In the genomic region with DNA sequence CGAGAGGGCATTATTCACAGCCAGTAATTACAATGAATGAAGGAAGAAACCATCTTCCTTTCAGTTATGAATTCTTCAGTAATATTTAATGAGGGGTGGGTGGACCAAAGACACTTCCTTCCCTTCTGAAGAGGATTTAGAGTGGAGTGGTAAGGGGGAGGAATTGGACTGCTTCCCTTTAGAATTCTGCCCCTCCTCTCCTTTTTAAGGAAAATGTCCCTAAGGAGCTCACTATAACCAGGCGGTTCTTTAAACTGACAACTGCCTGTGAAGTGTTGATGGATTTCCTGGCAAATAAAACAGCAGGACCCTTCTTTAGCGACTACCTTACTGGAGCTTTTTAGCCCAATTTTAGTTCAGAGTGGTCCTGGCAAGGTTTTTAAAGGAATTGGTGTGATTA, we compare ENCODE assay signal across 8 cellular contexts.
A peak's percentile ranks its signal among the peaks of the same experiment; 100 is the strongest.
DNase-seq lines count a peak whose midpoint lies in the region; ATAC-seq and TF ChIP-seq lines count a peak whose summit lies in the region.
"Had no signal": no experiment of that assay in that cellular context is flagged by ENCODE, and none has a peak within 500 bp of the region (broad histone marks: within the 10 kb centered on the region; RNA-seq: fewer than 3 reads in every experiment).

No MANE protein-coding gene starts in this region.

- no peak overlapping the region for H3K18ac ChIP-seq in H9 (ENCODE audit: insufficient read length, low read depth, low read length)

- H3K36me3 Mint-ChIP-seq in H9 (ENCODE audit: insufficient read depth in 1 of 3, low read depth in 3 of 3), result peaks cover 0 to 1% (median 0%) of the 10 kb centered on the region in 3 experiments; a peak in 1 of 7 replicates
- H3K36me3 Mint-ChIP-seq in effector memory CD8-positive, alpha-beta T cell (ENCODE audit: insufficient read depth), result peaks cover 9% of the 10 kb centered on the region

- H4K5ac ChIP-seq in H9 (ENCODE audit: insufficient read length, low read depth, low read length), result no peak overlapping the region

- H3K27ac Mint-ChIP-seq in H9, result peak overlapping the region; percentile 87 to 99 (median 97); a peak in 4 of 7 replicates
- H3K27ac Mint-ChIP-seq in effector memory CD8-positive, alpha-beta T cell, result peak overlapping the region; percentile 90 to 93

- peaks cover 7% of the 10 kb centered on the region; the same call in 1 of the 2 replicates for H3K4me1 ChIP-seq in H9 (ENCODE audit: insufficient read depth, low read length)
- H3K4me1 ChIP-seq in prostate gland (replicated peaks), result peaks cover 9% of the 10 kb centered on the region

- no peak overlapping the region for H3K56ac ChIP-seq in H9 (ENCODE audit: insufficient read length, low read depth, low read length)

- H2BK5ac ChIP-seq in H9 (ENCODE audit: insufficient read length, low read length), result no peak overlapping the region

- H3K23ac ChIP-seq in H9 (ENCODE audit: insufficient read length, low read depth, low read length), result no peak overlapping the region

- no peak overlapping the region for H3K9ac ChIP-seq in H9 (ENCODE audit: extremely low read depth, insufficient read length, low read length)

- H2AFZ ChIP-seq in H9 (ENCODE audit: low read length), result no peak overlapping the region

- no peak overlapping the region for H2BK120ac ChIP-seq in H9 (ENCODE audit: low read depth, low read length, poor library complexity, severe bottlenecking)

- H3K4me3 Mint-ChIP-seq in H9, result peak overlapping the region in 1 of 2 experiments; percentile 84; a peak in 1 of 5 replicates
- H3K4me3 Mint-ChIP-seq in effector memory CD8-positive, alpha-beta T cell, result peak overlapping the region; percentile 82 to 86

- H3K23me2 ChIP-seq in H9 (ENCODE audit: insufficient read length, low read depth, low read length, poor library complexity, severe bottlenecking), result no peaks in the 10 kb centered on the region

- H3K4me3 ChIP-seq in prostate gland, result no peak overlapping the region

- H3K9me3 Mint-ChIP-seq in H9, result no peaks in the 10 kb centered on the region
- H3K9me3 Mint-ChIP-seq in effector memory CD8-positive, alpha-beta T cell, result no peaks in the 10 kb centered on the region

- no peaks in the 10 kb centered on the region for H3K36me3 ChIP-seq in prostate gland

- H3K4me1 Mint-ChIP-seq in H9, result peaks cover 51 to 55% of the 10 kb centered on the region in 2 experiments
- peaks cover 36 to 58% of the 10 kb centered on the region in 2 donors for H3K4me1 Mint-ChIP-seq in effector memory CD8-positive, alpha-beta T cell (ENCODE audit: low read depth in 2 of 2)

- H3K79me1 ChIP-seq in H9 (ENCODE audit: insufficient read depth, low read depth, low read length, poor library complexity, severe bottlenecking), result no peaks in the 10 kb centered on the region

- H3K27ac ChIP-seq in H9 (ENCODE audit: insufficient read length, low read depth, low read length) (peak overlapping the region; percentile 50), prostate gland (peak overlapping the region; percentile 7 to 13)

- no peaks in the 10 kb centered on the region for H4K20me1 ChIP-seq in H9 (ENCODE audit: control insufficient read depth, insufficient read depth, insufficient read length)

- no peak overlapping the region for H4K91ac ChIP-seq in H9 (ENCODE audit: insufficient read length, low read depth, low read length)

- H3K4ac ChIP-seq in H9 (ENCODE audit: low read depth, low read length), result no peak overlapping the region

- H3K27me3 ChIP-seq in H9 (ENCODE audit: insufficient read depth, low read length) (no peaks in the 10 kb centered on the region), prostate gland (replicated peaks; ENCODE audit: insufficient read depth) (no peaks in the 10 kb centered on the region)

- H2BK15ac ChIP-seq in H9 (ENCODE audit: low read depth, low read length), result no peak overlapping the region

- no peak for TF ChIP-seq POLR2A in prostate gland (IDR thresholded peaks at IDR 0.05)

- no peak for ATAC-seq in effector memory CD8-positive, alpha-beta T cell (replicated peaks)
- no peak for ATAC-seq in HG02759 (IDR thresholded peaks at IDR 0.05; ENCODE audit: unreplicated experiment)

- no peak overlapping the region for H2BK20ac ChIP-seq in H9 (ENCODE audit: low read depth, low read length, poor library complexity, severe bottlenecking)

- no peaks in the 10 kb centered on the region; the same call in 1 of the 2 replicates for H3K79me2 ChIP-seq in H9 (ENCODE audit: insufficient read depth, low read length)

- no peak overlapping the region for H4K8ac ChIP-seq in H9 (replicated peaks; ENCODE audit: insufficient read length, low read depth, low read length)

- no peak overlapping the region for H3K14ac ChIP-seq in H9 (ENCODE audit: insufficient read depth, low read length)

- intact Hi-C loops in prostate gland (cut with DNase I), result no loop called here

- H3T11ph ChIP-seq in H9 (ENCODE audit: low read length), result no peak overlapping the region

- no peak for TF ChIP-seq CTCF in H9 (conservative IDR thresholded peaks at IDR 0.05)
- TF ChIP-seq CTCF in prostate gland (IDR thresholded peaks at IDR 0.05), result no peak

- H3K27me3 Mint-ChIP-seq in H9 (ENCODE audit: low read depth), result no peaks in the 10 kb centered on the region
- no peaks in the 10 kb centered on the region for H3K27me3 Mint-ChIP-seq in effector memory CD8-positive, alpha-beta T cell

- peak overlapping the region; percentile 35 for H3K4me2 ChIP-seq in H9 (ENCODE audit: insufficient read depth, insufficient read length, low read length)

- H3K9me3 ChIP-seq in H9 (ENCODE audit: control insufficient read depth, low read depth, low read length), result no peaks in the 10 kb centered on the region
- no peaks in the 10 kb centered on the region for H3K9me3 ChIP-seq in prostate gland

- H2BK12ac ChIP-seq in H9 (ENCODE audit: insufficient read length, low read depth, low read length), result no peak overlapping the region

- DNase-seq in H9 (no peak), NCI-H2227 (lab: John Stamatoyannopoulos, UW; ENCODE audit: unreplicated experiment) (peak; percentile 31), prostate gland (ENCODE audit: low spot score) (no peak), DMS153 treated with DMSO at 0.1 percent for 48 hours (lab: John Stamatoyannopoulos, UW; ENCODE audit: unreplicated experiment) (no peak), dedifferentiated amniotic fluid mesenchymal stem cell (ENCODE audit: extremely low spot score) (no peak)
- no peak for DNase-seq in effector memory CD8-positive, alpha-beta T cell
- DNase-seq: posterior cingulate gyrus had no signal

- no peak overlapping the region for H2AK5ac ChIP-seq in H9 (ENCODE audit: insufficient read length, low read length)

- no CpG with 5 or more reads among the region's 3 CpGs for WGBS in H9 (ENCODE audit: extremely low coverage, insufficient read length, low lambda C conversion rate)
- WGBS in prostate gland, result 50% methylated on average over 3 of the region's 3 CpGs
